In genomic region chr7:92944633-92945032, GRCh38 we compare ENCODE assay signal across 1 cellular context.
TF ChIP-seq lines count a peak whose summit lies in the region.

No MANE protein-coding gene starts in this region.

TF ChIP-seq in IMR-90, 13 proteins besides CTCF, POLR2A, EP300 and RAD21:
- TF ChIP-seq CEBPB (IDR thresholded peaks at IDR 0.05; ENCODE audit: low read depth, low read length) = no peak
- TF ChIP-seq ELK1 (IDR thresholded peaks at IDR 0.05; ENCODE audit: borderline replicate concordance, low read depth, low read length) = no peak
- no peak for TF ChIP-seq BHLHE40 (IDR thresholded peaks at IDR 0.05; ENCODE audit: low read depth, low read length)
- TF ChIP-seq MAZ (IDR thresholded peaks at IDR 0.05; ENCODE audit: borderline replicate concordance, low read depth, low read length) = no peak
- no peak for TF ChIP-seq SMC3 (IDR thresholded peaks at IDR 0.05; ENCODE audit: low read depth, low read length)
- no peak for TF ChIP-seq USF2 (IDR thresholded peaks at IDR 0.05; ENCODE audit: low read depth, low read length)
- no peak for TF ChIP-seq RFX5 (IDR thresholded peaks at IDR 0.05; ENCODE audit: low read depth, low read length)
- TF ChIP-seq MAFK (IDR thresholded peaks at IDR 0.05; ENCODE audit: low read depth, low read length) = no peak
- TF ChIP-seq NFE2L2 (IDR thresholded peaks at IDR 0.05; ENCODE audit: low read depth, low read length) = no peak
- TF ChIP-seq MXI1 (IDR thresholded peaks at IDR 0.05; ENCODE audit: borderline replicate concordance, low read depth, low read length) = no peak
- no peak for TF ChIP-seq FOS (IDR thresholded peaks at IDR 0.05; ENCODE audit: low read depth, low read length)
- TF ChIP-seq RCOR1 (IDR thresholded peaks at IDR 0.05; ENCODE audit: insufficient replicate concordance, low read length) = no peak
- TF ChIP-seq CHD1 (IDR thresholded peaks at IDR 0.05; ENCODE audit: low read depth, low read length) = no peak
TF ChIP-seq in IMR-90: peak in this region for 0.
